ENCODE assay signal across 18 cellular contexts in the genomic region with DNA sequence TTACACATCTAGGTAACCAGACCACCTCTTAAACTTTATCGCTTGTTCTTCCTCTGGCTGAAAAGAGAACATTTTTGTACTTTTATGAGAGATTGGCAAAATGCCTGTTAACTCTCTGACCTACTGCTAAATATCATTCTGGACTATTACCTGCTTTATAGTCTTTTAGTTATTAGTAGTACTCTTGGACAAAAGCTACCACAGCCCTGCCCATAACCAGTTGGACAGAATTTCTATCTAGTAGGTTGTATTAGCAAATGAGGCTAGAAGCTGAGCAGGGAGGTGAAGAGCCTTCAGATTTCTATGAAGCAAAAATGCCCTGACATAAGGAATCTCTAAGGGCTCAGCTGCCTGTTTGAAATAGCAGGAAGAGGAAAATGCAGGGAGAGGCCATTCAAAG.
A peak's percentile ranks its signal among the peaks of the same experiment; 100 is the strongest.
DNase-seq lines count a peak whose midpoint lies in the region; ATAC-seq and TF ChIP-seq lines count a peak whose summit lies in the region.
"Had no signal": no experiment of that assay in that cellular context is flagged by ENCODE, and none has a peak within 500 bp of the region (broad histone marks: within the 10 kb centered on the region; RNA-seq: fewer than 3 reads in every experiment).

No MANE protein-coding gene starts in this region.

- ATAC-seq in PC-3: peak; percentile 55
- ATAC-seq in activated naive CD8-positive, alpha-beta T cell treated with anti-CD3 and anti-CD28 coated beads, Interleukin-2, amount 50 U/mL, for 24 hours: no peak
- ATAC-seq: GM23338 had no signal

- intact Hi-C loops in PC-3 (cut with micrococcal nuclease): loop anchor here (5.0 kb wide), 1 partner anchor 107 kb away; no protein-coding TSS in a partner anchor

- no peaks in the 10 kb centered on the region for H3F3A ChIP-seq in PC-3 (ENCODE audit: low read length, unreplicated experiment)

- H3K36me3 ChIP-seq in PC-3 (ENCODE audit: low read depth, low read length) (no peaks in the 10 kb centered on the region), hepatocyte (replicated peaks; ENCODE audit: insufficient read depth, low read depth) (no peaks in the 10 kb centered on the region), rectal smooth muscle tissue (ENCODE audit: control insufficient read depth, insufficient read depth, low read length) (no peaks in the 10 kb centered on the region), MG63 (no peaks in the 10 kb centered on the region)
- H3K36me3 ChIP-seq: BLaER1 had no signal

- no peaks in the 10 kb centered on the region for H3K9me3 Mint-ChIP-seq in activated naive CD8-positive, alpha-beta T cell treated with anti-CD3 and anti-CD28 coated beads, Interleukin-2, amount 50 U/mL, for 24 hours
- H3K9me3 Mint-ChIP-seq: CD14-positive monocyte had no signal

- H3K27ac ChIP-seq in PC-3 (ENCODE audit: low read length) (no peak overlapping the region; the same call in 1 of the 2 replicates), hepatocyte (peak overlapping the region; percentile 37), rectal smooth muscle tissue (ENCODE audit: low read depth, low read length) (peak overlapping the region; percentile 75)
- H3K27ac ChIP-seq: BLaER1, HL-60 had no signal

- no peaks in the 10 kb centered on the region for H3K27me3 ChIP-seq in PC-3 (ENCODE audit: low read length)
- no peaks in the 10 kb centered on the region for H3K27me3 ChIP-seq in hepatocyte
- no peaks in the 10 kb centered on the region for H3K27me3 ChIP-seq in rectal smooth muscle tissue (ENCODE audit: control insufficient read depth, insufficient read depth, low read length)
- H3K27me3 ChIP-seq in MG63: no peaks in the 10 kb centered on the region
- H3K27me3 ChIP-seq: BLaER1 had no signal

- no peaks in the 10 kb centered on the region for H3K36me3 Mint-ChIP-seq in activated naive CD8-positive, alpha-beta T cell treated with anti-CD3 and anti-CD28 coated beads, Interleukin-2, amount 50 U/mL, for 24 hours (ENCODE audit: low read depth)
- H3K36me3 Mint-ChIP-seq: CD14-positive monocyte; CD4-positive, alpha-beta memory T cell had no signal

- CTCF ChIA-PET in PC-3 (lab: Charles Lee): no interaction called here

- POLR2A ChIA-PET in PC-3 (lab: Charles Lee; ENCODE audit: unreplicated experiment): interaction anchor here (0.6 kb wide), 1 partner anchor 554 kb away, joined by 7 read pairs; no protein-coding TSS in a partner anchor

- H3K9me2 ChIP-seq in PC-3 (replicated peaks; ENCODE audit: low read length): no peaks in the 10 kb centered on the region
- no peaks in the 10 kb centered on the region for H3K9me2 ChIP-seq in hepatocyte (replicated peaks; ENCODE audit: insufficient read depth)

- WGBS in hepatocyte (ENCODE audit: low lambda C conversion rate, missing lambda C conversion rate): 53% methylated on average over 1 of the region's 1 CpG

- H3K27me3 Mint-ChIP-seq in activated naive CD8-positive, alpha-beta T cell treated with anti-CD3 and anti-CD28 coated beads, Interleukin-2, amount 50 U/mL, for 24 hours: peaks cover 4% of the 10 kb centered on the region

- H2AFZ ChIP-seq in PC-3 (ENCODE audit: low read length) (no peak overlapping the region), hepatocyte (no peak overlapping the region)
- H2AFZ ChIP-seq: GM23338 had no signal

- DNase-seq in HT-29 (ENCODE audit: low spot score): peak; percentile 50
- DNase-seq in PC-3: peak; percentile 13
- no peak for DNase-seq in hepatocyte (ENCODE audit: low spot score)
- no peak for DNase-seq in activated naive CD8-positive, alpha-beta T cell treated with anti-CD3 and anti-CD28 coated beads, Interleukin-2, amount 50 U/mL, for 24 hours
- DNase-seq in superior temporal gyrus (ENCODE audit: extremely low spot score): no peak
- DNase-seq in kidney tubule cell (ENCODE audit: low spot score): no peak
- no peak for DNase-seq in MG63
- DNase-seq: 8988T; CD4-positive, alpha-beta memory T cell; DMS153; DMS79; GDM1; HCEC 1CT had no signal

- H3K9ac ChIP-seq in PC-3 (ENCODE audit: low read length) (no peak overlapping the region), rectal smooth muscle tissue (ENCODE audit: low read length) (no peak overlapping the region)
- H3K9ac ChIP-seq: BLaER1 had no signal

- H3K27ac Mint-ChIP-seq in activated naive CD8-positive, alpha-beta T cell treated with anti-CD3 and anti-CD28 coated beads, Interleukin-2, amount 50 U/mL, for 24 hours: no peak overlapping the region
- H3K27ac Mint-ChIP-seq: CD14-positive monocyte; CD4-positive, alpha-beta memory T cell; GM23338 had no signal

- no peaks in the 10 kb centered on the region for H3K79me2 ChIP-seq in PC-3 (ENCODE audit: low read length)
- no peaks in the 10 kb centered on the region for H3K79me2 ChIP-seq in hepatocyte

- H3K4me1 Mint-ChIP-seq in activated naive CD8-positive, alpha-beta T cell treated with anti-CD3 and anti-CD28 coated beads, Interleukin-2, amount 50 U/mL, for 24 hours: no peaks in the 10 kb centered on the region
- H3K4me1 Mint-ChIP-seq: CD14-positive monocyte; CD4-positive, alpha-beta memory T cell had no signal

- H3K9me3 ChIP-seq in PC-3 (ENCODE audit: low read length) (no peaks in the 10 kb centered on the region), hepatocyte (ENCODE audit: low read depth) (no peaks in the 10 kb centered on the region), MG63 (no peaks in the 10 kb centered on the region)
- H3K9me3 ChIP-seq: BLaER1 had no signal

- H3K4me3 Mint-ChIP-seq in activated naive CD8-positive, alpha-beta T cell treated with anti-CD3 and anti-CD28 coated beads, Interleukin-2, amount 50 U/mL, for 24 hours: no peak overlapping the region
- H3K4me3 Mint-ChIP-seq: CD14-positive monocyte; CD4-positive, alpha-beta memory T cell; GM23338 had no signal

- TF ChIP-seq CTCF in PC-3 (conservative IDR thresholded peaks at IDR 0.05; ENCODE audit: low read depth, low read length): no peak
- no peak for TF ChIP-seq CTCF in hepatocyte (IDR thresholded peaks at IDR 0.05; ENCODE audit: poor library complexity)

- H3K4me2 ChIP-seq in PC-3 (ENCODE audit: low read length): no peak overlapping the region
- H3K4me2 ChIP-seq in hepatocyte: no peak overlapping the region
- H3K4me2 ChIP-seq: BLaER1, GM23338 had no signal

- H3K4me1 ChIP-seq in PC-3 (ENCODE audit: insufficient read depth, low read length) (peaks cover 16% of the 10 kb centered on the region), hepatocyte (ENCODE audit: insufficient read depth) (peaks cover 7% of the 10 kb centered on the region), rectal smooth muscle tissue (ENCODE audit: control insufficient read depth, insufficient read depth, low read length) (peaks cover 13% of the 10 kb centered on the region)
- H3K4me1 ChIP-seq: BLaER1 had no signal

- BruUV-seq in PC-3 (replicated peaks; lab: Mats Ljungman, UMichigan): no TSS peak

- H3K4me3 ChIP-seq in PC-3 (ENCODE audit: low read length) (no peak overlapping the region), hepatocyte (no peak overlapping the region), rectal smooth muscle tissue (ENCODE audit: low read length) (no peak overlapping the region), MG63 (no peak overlapping the region)
- H3K4me3 ChIP-seq: BLaER1, GM23338 had no signal

- H4K20me1 ChIP-seq in PC-3 (ENCODE audit: low read length): no peaks in the 10 kb centered on the region
- H4K20me1 ChIP-seq in hepatocyte (ENCODE audit: insufficient read depth, poor library complexity, severe bottlenecking): no peaks in the 10 kb centered on the region
- H4K20me1 ChIP-seq: BLaER1 had no signal

Comparison
In these comparisons a context has a peak if more than half of its experiments do, and no peak if none do; other contexts are left out.
1. DNase-seq: peak in HT-29 (single experiment) and PC-3 (single experiment); none in hepatocyte (single experiment), activated naive CD8-positive, alpha-beta T cell treated with anti-CD3 and anti-CD28 coated beads, Interleukin-2, amount 50 U/mL, for 24 hours (single experiment), superior temporal gyrus (single experiment), kidney tubule cell (single experiment) and MG63 (single experiment).